8 cellular contexts compared by ENCODE assay signal in genomic region chr10:68074775-68075549, GRCh38.
DNase-seq lines count a peak whose midpoint lies in the region; ATAC-seq and TF ChIP-seq lines count a peak whose summit lies in the region.

Gene HERC4 (minus strand): TSS chr10:68075283. CDS start chr10:68073108, 2,175 bp downstream.

- no peaks in the 10 kb centered on the region for H3K9me3 Mint-ChIP-seq in activated T-cell treated with anti-CD3 and anti-CD28 coated beads, Interleukin-2, amount 50 U/mL, for 24 hours

- no peaks in the 10 kb centered on the region for H3K27me3 Mint-ChIP-seq in activated T-cell treated with anti-CD3 and anti-CD28 coated beads, Interleukin-2, amount 50 U/mL, for 24 hours

- peak within 1 kb of the TSS; percentile 96 for H3K27ac Mint-ChIP-seq in activated T-cell treated with anti-CD3 and anti-CD28 coated beads, Interleukin-2, amount 50 U/mL, for 24 hours

- H3K4me1 ChIP-seq in HUES48 (ENCODE audit: control insufficient read depth, insufficient read depth, low read length) (peaks cover 29% of the 10 kb centered on the region), mucosa of rectum (ENCODE audit: control insufficient read depth in 2 of 2, insufficient read depth in 2 of 2, low read length in 2 of 2) (peaks cover 9% of the 10 kb centered on the region in 2 donors)

- H3K4me1 Mint-ChIP-seq in activated T-cell treated with anti-CD3 and anti-CD28 coated beads, Interleukin-2, amount 50 U/mL, for 24 hours (ENCODE audit: low read depth): peaks cover 39% of the 10 kb centered on the region

- no peaks in the 10 kb centered on the region for H3K9me3 ChIP-seq in HUES48 (ENCODE audit: control insufficient read depth, insufficient read depth, low read length)
- H3K9me3 ChIP-seq in mucosa of rectum (ENCODE audit: control insufficient read depth in 2 of 2, low read length in 2 of 2): no peaks in the 10 kb centered on the region

- ATAC-seq in GM21390 (IDR thresholded peaks at IDR 0.05; ENCODE audit: unreplicated experiment): peak; percentile 89

- H3K27me3 ChIP-seq in HUES48 (ENCODE audit: control insufficient read depth, insufficient read depth, low read length): no peaks in the 10 kb centered on the region
- H3K27me3 ChIP-seq in mucosa of rectum (ENCODE audit: control insufficient read depth in 2 of 2, insufficient read depth in 2 of 2, low read length in 2 of 2): no peaks in the 10 kb centered on the region

- peak within 1 kb of the TSS; percentile 91 for H3K4me3 ChIP-seq in HUES48 (ENCODE audit: low read depth, low read length)
- H3K4me3 ChIP-seq in mucosa of rectum (ENCODE audit: low read length in 2 of 2): peak within 1 kb of the TSS; percentile 98 to 99

- peak within 1 kb of the TSS; percentile 97 for H3K27ac ChIP-seq in HUES48 (ENCODE audit: low read depth, low read length)
- peak within 1 kb of the TSS; percentile 99 to 100 for H3K27ac ChIP-seq in mucosa of rectum (ENCODE audit: low read depth in 2 of 2, low read length in 2 of 2)

- peak within 1 kb of the TSS; percentile 96 for H3K4me3 Mint-ChIP-seq in activated T-cell treated with anti-CD3 and anti-CD28 coated beads, Interleukin-2, amount 50 U/mL, for 24 hours

- peaks cover 37% of the 10 kb centered on the region for H3K36me3 Mint-ChIP-seq in activated T-cell treated with anti-CD3 and anti-CD28 coated beads, Interleukin-2, amount 50 U/mL, for 24 hours (ENCODE audit: low read depth)

- DNase-seq in DMS 273 (lab: John Stamatoyannopoulos, UW; ENCODE audit: unreplicated experiment) (peak; percentile 92), OCI-M1 (lab: John Stamatoyannopoulos, UW) (peak; percentile 96), erythroblast (lab: John Stamatoyannopoulos, UW) (peak; percentile 93 to 96)
- DNase-seq in activated T-cell treated with anti-CD3 and anti-CD28 coated beads, Interleukin-2, amount 50 U/mL, for 24 hours: peak; percentile 92
- DNase-seq in stimulated activated CD8-positive, alpha-beta memory T cell treated with anti-CD3 and anti-CD28 coated beads, Interleukin-4, amount 100 ng/mL, for 4 hours (ENCODE audit: low read depth in 2 of 2, low spot score in 1 of 2): peak; percentile 69 to 86

- peak; percentile 72 for TF ChIP-seq POLR2A in erythroblast (IDR thresholded peaks at IDR 0.05; ENCODE audit: low read length)

- H3K9ac ChIP-seq in HUES48 (ENCODE audit: low read depth, low read length) (peak within 1 kb of the TSS; percentile 76), mucosa of rectum (ENCODE audit: low read depth in 1 of 2, low read length in 2 of 2) (peak within 1 kb of the TSS; percentile 94 to 100)

- peaks cover 16% of the 10 kb centered on the region for H3K36me3 ChIP-seq in HUES48 (ENCODE audit: control insufficient read depth, insufficient read depth, low read length)
- H3K36me3 ChIP-seq in mucosa of rectum (ENCODE audit: control insufficient read depth in 2 of 2, insufficient read depth in 2 of 2, low read length in 2 of 2): peaks cover 0 to 3% of the 10 kb centered on the region in 2 donors

Comparison
In these comparisons a context has a peak if more than half of its experiments do, and no peak if none do; other contexts are left out.
1. Peak in every context shown above with its lines: DNase-seq, ATAC-seq, H3K4me3 ChIP-seq and H3K27ac ChIP-seq.